In the genomic region with DNA sequence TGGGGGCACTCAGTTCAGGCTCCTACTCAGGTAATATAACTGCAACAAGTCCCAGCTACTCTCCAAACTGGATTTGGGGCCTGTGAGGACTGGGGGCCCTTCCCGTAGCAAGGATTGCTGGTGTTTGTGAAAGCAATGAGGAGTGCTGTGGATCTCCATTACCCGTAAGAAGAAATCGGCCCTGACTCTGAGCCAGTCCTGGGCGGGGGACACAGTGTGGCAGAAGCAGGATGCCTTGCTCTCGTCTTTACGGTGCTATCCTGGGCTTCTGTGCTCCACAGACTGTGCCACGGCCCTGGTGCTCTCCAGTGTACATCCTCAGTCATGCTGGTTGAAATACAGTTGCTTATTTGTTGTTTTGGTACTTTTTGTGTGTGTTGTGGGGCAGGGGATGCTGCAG, we compare ENCODE assay signal across 15 cellular contexts.
DNase-seq lines count a peak whose midpoint lies in the region; ATAC-seq and TF ChIP-seq lines count a peak whose summit lies in the region.
"Had no signal": no experiment of that assay in that cellular context is flagged by ENCODE, and none has a peak within 500 bp of the region (broad histone marks: within the 10 kb centered on the region; RNA-seq: fewer than 3 reads in every experiment).

No MANE protein-coding gene starts in this region.

- H3K27me3 ChIP-seq in colonic mucosa (no peaks in the 10 kb centered on the region), vagina (no peaks in the 10 kb centered on the region), gastroesophageal sphincter (peaks cover 2% of the 10 kb centered on the region)

- no peak for ATAC-seq in activated CD8-positive, alpha-beta T cell treated with anti-CD3 and anti-CD28 coated beads, Interleukin-2, amount 10 ng/mL, durations not matched to agents 7 days and 5 days
- no peak for ATAC-seq in activated CD8-positive, alpha-beta T cell treated with anti-CD3 and anti-CD28 coated beads for 36 hours
- no peak for ATAC-seq in gastroesophageal sphincter
- ATAC-seq: CD8-positive, alpha-beta T cell had no signal

- H3K4me3 Mint-ChIP-seq in activated CD8-positive, alpha-beta T cell treated with anti-CD3 and anti-CD28 coated beads, Interleukin-2, amount 10 ng/mL, durations not matched to agents 7 days and 5 days: no peak overlapping the region
- H3K4me3 Mint-ChIP-seq in activated CD8-positive, alpha-beta T cell treated with anti-CD3 and anti-CD28 coated beads for 36 hours: no peak overlapping the region
- H3K4me3 Mint-ChIP-seq in osteocyte (ENCODE audit: unreplicated experiment): no peak overlapping the region
- H3K4me3 Mint-ChIP-seq: CD14-positive monocyte; CD8-positive, alpha-beta T cell had no signal

- no peaks in the 10 kb centered on the region for H3K36me3 Mint-ChIP-seq in activated CD8-positive, alpha-beta T cell treated with anti-CD3 and anti-CD28 coated beads, Interleukin-2, amount 10 ng/mL, durations not matched to agents 7 days and 5 days (ENCODE audit: low read depth)
- no peaks in the 10 kb centered on the region for H3K36me3 Mint-ChIP-seq in activated CD8-positive, alpha-beta T cell treated with anti-CD3 and anti-CD28 coated beads for 36 hours (ENCODE audit: low read depth)
- no peaks in the 10 kb centered on the region for H3K36me3 Mint-ChIP-seq in osteocyte (ENCODE audit: unreplicated experiment)
- H3K36me3 Mint-ChIP-seq: CD14-positive monocyte; CD8-positive, alpha-beta T cell had no signal

- peaks cover 6% of the 10 kb centered on the region for H3K9me3 Mint-ChIP-seq in activated CD8-positive, alpha-beta T cell treated with anti-CD3 and anti-CD28 coated beads, Interleukin-2, amount 10 ng/mL, durations not matched to agents 7 days and 5 days (ENCODE audit: insufficient read depth)
- peaks cover 7% of the 10 kb centered on the region for H3K9me3 Mint-ChIP-seq in activated CD8-positive, alpha-beta T cell treated with anti-CD3 and anti-CD28 coated beads for 36 hours
- peaks cover 23% of the 10 kb centered on the region for H3K9me3 Mint-ChIP-seq in osteocyte (ENCODE audit: unreplicated experiment)

- peaks cover 21% of the 10 kb centered on the region for H3K27me3 Mint-ChIP-seq in activated CD8-positive, alpha-beta T cell treated with anti-CD3 and anti-CD28 coated beads, Interleukin-2, amount 10 ng/mL, durations not matched to agents 7 days and 5 days (ENCODE audit: low read depth)
- peaks cover 20% of the 10 kb centered on the region for H3K27me3 Mint-ChIP-seq in activated CD8-positive, alpha-beta T cell treated with anti-CD3 and anti-CD28 coated beads for 36 hours
- no peaks in the 10 kb centered on the region for H3K27me3 Mint-ChIP-seq in osteocyte (ENCODE audit: unreplicated experiment)

- POLR2A ChIA-PET in activated CD8-positive, alpha-beta T cell treated with anti-CD3 and anti-CD28 coated beads, Interleukin-2, amount 10 ng/mL, durations not matched to agents 7 days and 5 days (lab: Charles Lee): no interaction called here
- POLR2A ChIA-PET in activated CD8-positive, alpha-beta T cell treated with anti-CD3 and anti-CD28 coated beads for 36 hours (lab: Charles Lee): no interaction called here

- no peak overlapping the region for H3K27ac Mint-ChIP-seq in activated CD8-positive, alpha-beta T cell treated with anti-CD3 and anti-CD28 coated beads, Interleukin-2, amount 10 ng/mL, durations not matched to agents 7 days and 5 days
- no peak overlapping the region for H3K27ac Mint-ChIP-seq in activated CD8-positive, alpha-beta T cell treated with anti-CD3 and anti-CD28 coated beads for 36 hours
- H3K27ac Mint-ChIP-seq in osteocyte (ENCODE audit: unreplicated experiment): no peak overlapping the region
- H3K27ac Mint-ChIP-seq: CD14-positive monocyte; CD8-positive, alpha-beta T cell had no signal

- H3K9me3 ChIP-seq in colonic mucosa (no peaks in the 10 kb centered on the region), vagina (peaks cover 7% of the 10 kb centered on the region), gastroesophageal sphincter (peaks cover 0 to 26% (median 0%) of the 10 kb centered on the region in 3 donors)
- H3K9me3 ChIP-seq: HAP-1 had no signal

- H3K9ac ChIP-seq in colonic mucosa (ENCODE audit: low read depth in 2 of 2, low read length in 2 of 2): no peak overlapping the region

- TF ChIP-seq CTCF in activated CD8-positive, alpha-beta T cell treated with anti-CD3 and anti-CD28 coated beads for 36 hours (IDR thresholded peaks at IDR 0.05): no peak
- TF ChIP-seq CTCF in colonic mucosa (IDR thresholded peaks at IDR 0.05): no peak
- TF ChIP-seq CTCF in osteocyte (IDR thresholded peaks at IDR 0.05): no peak
- TF ChIP-seq CTCF in vagina (IDR thresholded peaks at IDR 0.05): no peak
- no peak for TF ChIP-seq CTCF in GM13977 (IDR thresholded peaks at IDR 0.05; ENCODE audit: extremely low read depth, insufficient read depth, missing control alignments)
- TF ChIP-seq CTCF in gastroesophageal sphincter (IDR thresholded peaks at IDR 0.05): no peak

- H3K4me1 Mint-ChIP-seq in activated CD8-positive, alpha-beta T cell treated with anti-CD3 and anti-CD28 coated beads, Interleukin-2, amount 10 ng/mL, durations not matched to agents 7 days and 5 days (ENCODE audit: low read depth): no peaks in the 10 kb centered on the region
- H3K4me1 Mint-ChIP-seq in activated CD8-positive, alpha-beta T cell treated with anti-CD3 and anti-CD28 coated beads for 36 hours (ENCODE audit: low read depth): no peaks in the 10 kb centered on the region
- H3K4me1 Mint-ChIP-seq in osteocyte (ENCODE audit: unreplicated experiment): no peaks in the 10 kb centered on the region
- H3K4me1 Mint-ChIP-seq: CD14-positive monocyte had no signal

- WGBS in gastroesophageal sphincter (ENCODE audit: low coverage in 1 of 2), 2 donors: 64 to 100% methylated on average over 3 to 4 of the region's 7 CpGs

- H3K27ac ChIP-seq in colonic mucosa (no peak overlapping the region), vagina (no peak overlapping the region), gastroesophageal sphincter (no peak overlapping the region)
- H3K27ac ChIP-seq: 22Rv1 had no signal

- CTCF ChIA-PET in activated CD8-positive, alpha-beta T cell treated with anti-CD3 and anti-CD28 coated beads, Interleukin-2, amount 10 ng/mL, durations not matched to agents 7 days and 5 days (lab: Charles Lee): no interaction called here
- CTCF ChIA-PET in activated CD8-positive, alpha-beta T cell treated with anti-CD3 and anti-CD28 coated beads for 36 hours (lab: Charles Lee): no interaction called here

- H3K4me3 ChIP-seq in colonic mucosa: no peak overlapping the region
- H3K4me3 ChIP-seq in vagina: no peak overlapping the region
- H3K4me3 ChIP-seq in gastroesophageal sphincter: no peak overlapping the region
- H3K4me3 ChIP-seq: HAP-1 had no signal

- intact Hi-C loops in activated CD8-positive, alpha-beta T cell treated with anti-CD3 and anti-CD28 coated beads for 36 hours (cut with micrococcal nuclease): no loop called here
- intact Hi-C loops in colonic mucosa (cut with DNase I): no loop called here
- intact Hi-C loops in vagina (cut with DNase I): no loop called here

- H3K4me1 ChIP-seq in colonic mucosa (no peaks in the 10 kb centered on the region), vagina (no peaks in the 10 kb centered on the region), gastroesophageal sphincter (no peaks in the 10 kb centered on the region)
- H3K4me1 ChIP-seq: HAP-1 had no signal

- no peak for TF ChIP-seq POLR2A in vagina (IDR thresholded peaks at IDR 0.05)
- no peak for TF ChIP-seq POLR2A in gastroesophageal sphincter (IDR thresholded peaks at IDR 0.05)

- in situ Hi-C loops in GM13977 (cut with MboI; ENCODE audit: low pct_unique_long_range_greater_than_20kb, low sequenced_read_pairs, unreplicated experiment): no loop called here

- H3K36me3 ChIP-seq in colonic mucosa: no peaks in the 10 kb centered on the region
- no peaks in the 10 kb centered on the region for H3K36me3 ChIP-seq in vagina
- no peaks in the 10 kb centered on the region for H3K36me3 ChIP-seq in gastroesophageal sphincter
- H3K36me3 ChIP-seq: HAP-1 had no signal

- peak; percentile 6 for DNase-seq in activated CD8-positive, alpha-beta T cell treated with anti-CD3 and anti-CD28 coated beads, Interleukin-2, amount 10 ng/mL, durations not matched to agents 7 days and 5 days
- DNase-seq in activated CD8-positive, alpha-beta T cell treated with anti-CD3 and anti-CD28 coated beads for 36 hours: no peak
- DNase-seq in colonic mucosa: peak; percentile 5
- DNase-seq in osteocyte (ENCODE audit: extremely low spot score, unreplicated experiment): peak; percentile 71
- peak; percentile 55 to 65 for DNase-seq in vagina (ENCODE audit: extremely low spot score in 2 of 2)
- no peak for DNase-seq in GM13977 (ENCODE audit: low spot score)
- DNase-seq: COR-L47, DMS153, DMS79 treated with DMSO at 0.1 percent for 48 hours, GDM1 had no signal

- no peak for TF ChIP-seq EP300 in gastroesophageal sphincter (IDR thresholded peaks at IDR 0.05)

Comparison
In these comparisons a context has a peak if more than half of its experiments do, and no peak if none do; other contexts are left out.
1. DNase-seq: peak in activated CD8-positive, alpha-beta T cell treated with anti-CD3 and anti-CD28 coated beads, Interleukin-2, amount 10 ng/mL, durations not matched to agents 7 days and 5 days (single experiment), colonic mucosa (single experiment), osteocyte (single experiment) and vagina (2 of 2); none in activated CD8-positive, alpha-beta T cell treated with anti-CD3 and anti-CD28 coated beads for 36 hours (single experiment) and GM13977 (single experiment).